8 cellular contexts compared by ENCODE assay signal in the genomic region with DNA sequence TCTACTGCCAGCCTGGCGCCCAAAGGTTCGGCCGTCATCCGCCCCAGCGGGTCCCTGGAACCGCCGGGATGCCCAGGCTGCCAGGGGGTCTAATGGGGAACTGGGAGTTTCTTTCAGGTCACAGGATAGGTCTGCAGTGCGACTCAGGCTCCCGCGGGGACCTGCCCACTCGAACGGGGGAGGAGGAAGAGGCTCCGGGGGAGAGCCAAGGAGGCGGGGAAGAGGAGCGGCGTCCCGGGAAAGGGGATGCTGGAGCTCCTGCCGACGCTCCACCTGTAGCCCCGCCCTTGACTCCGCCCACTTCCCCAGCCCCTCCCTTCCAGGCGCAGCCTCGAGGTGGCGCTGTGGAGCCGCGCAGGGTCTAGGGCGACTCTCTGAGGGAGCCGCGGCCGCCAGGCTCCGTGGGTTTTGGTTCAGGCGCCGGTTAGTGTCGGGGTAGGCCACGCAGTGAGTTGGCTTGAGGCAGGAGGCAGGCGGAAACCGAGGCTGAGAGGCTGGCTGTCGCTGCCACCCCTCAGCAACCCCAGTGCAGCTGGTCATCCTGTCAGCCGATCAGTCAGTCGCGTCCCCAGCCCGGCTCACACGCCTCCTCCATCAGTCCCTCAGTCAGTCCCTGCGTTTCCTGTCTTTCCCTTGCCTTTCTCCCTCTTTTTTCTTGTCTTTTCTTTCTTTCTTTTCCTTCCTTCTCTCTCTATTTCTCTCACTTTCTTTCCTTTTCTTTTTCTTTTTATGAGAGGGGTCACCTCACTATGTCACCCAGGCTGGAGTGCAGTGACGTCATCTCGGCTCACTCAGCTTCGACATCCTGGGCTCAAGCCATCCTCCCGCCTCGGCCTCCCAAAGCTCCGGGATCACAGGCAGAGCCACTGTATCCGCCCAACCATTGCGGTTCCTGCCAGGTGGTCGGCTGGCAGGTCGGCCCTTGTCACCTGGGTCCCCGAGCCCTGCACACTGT. TPM values are rescaled to one million over a fixed set of nuclear protein-coding genes. Genes with fewer than 3 reads are reported as not detected.
DNase-seq lines count a peak whose midpoint lies in the region; ATAC-seq and TF ChIP-seq lines count a peak whose summit lies in the region.

No MANE protein-coding gene starts in this region.

- H3K27ac ChIP-seq in CD4-positive, alpha-beta memory T cell (ENCODE audit: low read depth, low read length): peak overlapping the region; percentile 10
- H3K27ac ChIP-seq in SK-N-SH (ENCODE audit: low read depth in 2 of 2, low read length in 1 of 2) (no peak overlapping the region), thoracic aorta (no peak overlapping the region)

- H3K27ac Mint-ChIP-seq in CD4-positive, alpha-beta memory T cell: peak overlapping the region; percentile 73 to 94 (median 85)
- peak overlapping the region; percentile 12 for H3K27ac Mint-ChIP-seq in activated naive CD4-positive, alpha-beta T cell treated with anti-CD3 and anti-CD28 coated beads, Interleukin-2, amount 50 U/mL, for 24 hours
- H3K27ac Mint-ChIP-seq in glutamatergic neuron (ENCODE audit: unreplicated experiment) (no peak overlapping the region), osteocyte (ENCODE audit: unreplicated experiment) (peak overlapping the region; percentile 50)

- H3K9me3 Mint-ChIP-seq in CD4-positive, alpha-beta memory T cell: no peaks in the 10 kb centered on the region
- H3K9me3 Mint-ChIP-seq in activated naive CD4-positive, alpha-beta T cell treated with anti-CD3 and anti-CD28 coated beads, Interleukin-2, amount 50 U/mL, for 24 hours: no peaks in the 10 kb centered on the region
- H3K9me3 Mint-ChIP-seq in glutamatergic neuron (ENCODE audit: unreplicated experiment) (peaks cover 4% of the 10 kb centered on the region), osteocyte (ENCODE audit: unreplicated experiment) (no peaks in the 10 kb centered on the region)

- peaks cover 5 to 19% (median 13%) of the 10 kb centered on the region in 4 donors for H3K4me1 Mint-ChIP-seq in CD4-positive, alpha-beta memory T cell
- peaks cover 11% of the 10 kb centered on the region for H3K4me1 Mint-ChIP-seq in activated naive CD4-positive, alpha-beta T cell treated with anti-CD3 and anti-CD28 coated beads, Interleukin-2, amount 50 U/mL, for 24 hours
- no peaks in the 10 kb centered on the region for H3K4me1 Mint-ChIP-seq in glutamatergic neuron (ENCODE audit: low read depth, unreplicated experiment)
- peaks cover 8% of the 10 kb centered on the region for H3K4me1 Mint-ChIP-seq in osteocyte (ENCODE audit: unreplicated experiment)

- H3K4me1 ChIP-seq in CD4-positive, alpha-beta memory T cell (ENCODE audit: insufficient read depth, low read length): peaks cover 19% of the 10 kb centered on the region
- H3K4me1 ChIP-seq in SK-N-SH (ENCODE audit: control insufficient read depth in 1 of 2, insufficient read depth in 2 of 2, low read depth in 1 of 2, low read length in 1 of 2) (peaks cover 0 to 2% of the 10 kb centered on the region in 2 experiments; a peak in 1 of 4 replicates), thoracic aorta (ENCODE audit: control insufficient read depth in 1 of 2, low read depth in 2 of 2) (peaks cover 2 to 6% of the 10 kb centered on the region in 2 donors)

- no peaks in the 10 kb centered on the region for H3K27me3 ChIP-seq in CD4-positive, alpha-beta memory T cell (ENCODE audit: insufficient read depth, low read length)
- no peaks in the 10 kb centered on the region for H3K27me3 ChIP-seq in SK-N-SH (ENCODE audit: insufficient read depth)
- no peaks in the 10 kb centered on the region for H3K27me3 ChIP-seq in thoracic aorta (replicated peaks; ENCODE audit: insufficient read depth)

- 20% methylated on average over 43 of the region's 55 CpGs for WGBS in SK-N-SH (ENCODE audit: low lambda C conversion rate)

- peaks cover 4% of the 10 kb centered on the region for H3F3A ChIP-seq in SK-N-SH (replicated peaks; ENCODE audit: insufficient read depth)

- peak overlapping the region; percentile 81 to 95 (median 86) for H3K4me3 Mint-ChIP-seq in CD4-positive, alpha-beta memory T cell
- peak overlapping the region; percentile 89 for H3K4me3 Mint-ChIP-seq in activated naive CD4-positive, alpha-beta T cell treated with anti-CD3 and anti-CD28 coated beads, Interleukin-2, amount 50 U/mL, for 24 hours
- peak overlapping the region; percentile 93 for H3K4me3 Mint-ChIP-seq in glutamatergic neuron (ENCODE audit: unreplicated experiment)
- H3K4me3 Mint-ChIP-seq in osteocyte (ENCODE audit: unreplicated experiment): peak overlapping the region; percentile 79

- CTCF ChIA-PET in CD4-positive, alpha-beta memory T cell (lab: Charles Lee; ENCODE audit: partially characterized antibody): interaction anchor here (0.6 to 7.5 kb wide), 50 partner anchors 7 to 911 kb away, joined by 3 to 95 read pairs (median 4); a partner anchor contains a TSS
- CTCF ChIA-PET in SK-N-SH (lab: Yijun Ruan, JAX): interaction anchor here (0.5 to 12.4 kb wide), 115 partner anchors 9 to 1792 kb away, joined by 3 to 211 read pairs (median 4); a partner anchor contains a TSS

- TF ChIP-seq CTCF in SK-N-SH (IDR thresholded peaks at IDR 0.05): peak; percentile 75
- peak; percentile 97 for TF ChIP-seq CTCF in glutamatergic neuron (IDR thresholded peaks at IDR 0.05; ENCODE audit: partially characterized antibody, unreplicated experiment)
- peak; percentile 86 for TF ChIP-seq CTCF in osteocyte (IDR thresholded peaks at IDR 0.05)
- peak; percentile 92 for TF ChIP-seq CTCF in thoracic aorta (IDR thresholded peaks at IDR 0.05)

- no peaks in the 10 kb centered on the region for H3K27me3 Mint-ChIP-seq in CD4-positive, alpha-beta memory T cell
- H3K27me3 Mint-ChIP-seq in activated naive CD4-positive, alpha-beta T cell treated with anti-CD3 and anti-CD28 coated beads, Interleukin-2, amount 50 U/mL, for 24 hours: no peaks in the 10 kb centered on the region
- H3K27me3 Mint-ChIP-seq in glutamatergic neuron (ENCODE audit: unreplicated experiment) (peaks cover 1% of the 10 kb centered on the region), osteocyte (ENCODE audit: unreplicated experiment) (peaks cover 2% of the 10 kb centered on the region)

- H2AFZ ChIP-seq in SK-N-SH (ENCODE audit: low read depth): peak overlapping the region; percentile 95

- H3K4me2 ChIP-seq in SK-N-SH: peak overlapping the region; percentile 97

- no peaks in the 10 kb centered on the region for H3K9me3 ChIP-seq in CD4-positive, alpha-beta memory T cell (ENCODE audit: control insufficient read depth in 1 of 2, low read length in 2 of 2)
- no peaks in the 10 kb centered on the region for H3K9me3 ChIP-seq in SK-N-SH
- no peaks in the 10 kb centered on the region for H3K9me3 ChIP-seq in thoracic aorta

- no peaks in the 10 kb centered on the region for H3K36me3 Mint-ChIP-seq in CD4-positive, alpha-beta memory T cell
- no peaks in the 10 kb centered on the region for H3K36me3 Mint-ChIP-seq in activated naive CD4-positive, alpha-beta T cell treated with anti-CD3 and anti-CD28 coated beads, Interleukin-2, amount 50 U/mL, for 24 hours
- H3K36me3 Mint-ChIP-seq in glutamatergic neuron (ENCODE audit: unreplicated experiment): no peaks in the 10 kb centered on the region
- H3K36me3 Mint-ChIP-seq in osteocyte (ENCODE audit: unreplicated experiment): no peaks in the 10 kb centered on the region

- ATAC-seq in GM21390 (IDR thresholded peaks at IDR 0.05; ENCODE audit: unreplicated experiment) (peak; percentile 68), thoracic aorta (ENCODE audit: insufficient number of reproducible peaks, low FRiP score, low read depth) (peak; percentile 67)

- POLR2A ChIA-PET in CD4-positive, alpha-beta memory T cell (lab: Charles Lee; ENCODE audit: partially characterized antibody): interaction anchor here (0.6 to 1.9 kb wide), 8 partner anchors 12 to 309 kb away, joined by 3 to 16 read pairs (median 4); a partner anchor contains a TSS
- POLR2A ChIA-PET in SK-N-SH (lab: Yijun Ruan, JAX): interaction anchor here (0.6 kb wide), 1 partner anchor 308 kb away, joined by 3 read pairs; no protein-coding TSS in a partner anchor

- no peaks in the 10 kb centered on the region for H3K36me3 ChIP-seq in CD4-positive, alpha-beta memory T cell (ENCODE audit: insufficient read depth, low read length)
- H3K36me3 ChIP-seq in SK-N-SH (replicated peaks in 1 of 2; ENCODE audit: control insufficient read depth in 1 of 2, insufficient read depth in 2 of 2, low read length in 1 of 2) (no peaks in the 10 kb centered on the region), thoracic aorta (no peaks in the 10 kb centered on the region)

- H3K9ac ChIP-seq in SK-N-SH: peak overlapping the region; percentile 31; the same call in 1 of the 2 replicates

- peak; percentile 82 to 93 (median 86) for DNase-seq in CD4-positive, alpha-beta memory T cell
- DNase-seq in M059J (ENCODE audit: low read depth) (peak; percentile 75), SK-N-SH (peak; percentile 97), glutamatergic neuron (peak; percentile 92), osteocyte (ENCODE audit: extremely low spot score, unreplicated experiment) (peak; percentile 96), thoracic aorta (ENCODE audit: low spot score) (no peak)

- peak overlapping the region; percentile 39 to 61 for H3K4me3 ChIP-seq in CD4-positive, alpha-beta memory T cell (ENCODE audit: low read length in 2 of 2)
- H3K4me3 ChIP-seq in SK-N-SH (ENCODE audit: low read depth in 2 of 2, low read length in 1 of 2) (peak overlapping the region; percentile 53 to 70), thoracic aorta (peak overlapping the region; percentile 63)

- intact Hi-C loops in CD4-positive, alpha-beta memory T cell (cut with micrococcal nuclease): loop anchor here (1.0 to 10.0 kb wide), 7 partner anchors 23 to 1034 kb away; a partner anchor contains a TSS

- H3K9me2 ChIP-seq in SK-N-SH: no peaks in the 10 kb centered on the region

- H3K79me2 ChIP-seq in SK-N-SH (ENCODE audit: insufficient read depth): no peaks in the 10 kb centered on the region

- no peaks in the 10 kb centered on the region for H4K20me1 ChIP-seq in SK-N-SH (ENCODE audit: insufficient read depth)

- TF ChIP-seq RAD21 in SK-N-SH (IDR thresholded peaks at IDR 0.05; ENCODE audit: low read length): peak; percentile 72

- TF ChIP-seq EP300 in SK-N-SH (IDR thresholded peaks at IDR 0.05; ENCODE audit: borderline replicate concordance in 1 of 2, low read depth in 1 of 2, low read length in 1 of 2): no peak

TF ChIP-seq in SK-N-SH, 30 proteins besides CTCF, POLR2A, EP300 and RAD21 (continues in another document):
- TF ChIP-seq CHD2 (IDR thresholded peaks at IDR 0.05; ENCODE audit: low read length, partially characterized antibody) (no peak), NRF1 (IDR thresholded peaks at IDR 0.05; ENCODE audit: low read depth, low read length) (0 out of 2 replicates have a peak, but pooled peaks have one; percentile 3), TEAD4 (IDR thresholded peaks at IDR 0.05; ENCODE audit: borderline replicate concordance, insufficient read depth) (no peak)

RNA-seq across cellular contexts. Expression of a gene that starts 26.4 kb away (rescaled TPM):
- 10 to 100 TPM; 48.0 to 57.0 TPM for total RNA-seq in CD4-positive, alpha-beta memory T cell
- 100 to 1,000 TPM in 1 of 2 donors, 10 to 100 TPM in 1; 99.3 to 126 TPM for polyA plus RNA-seq in CD4-positive, alpha-beta memory T cell
- 176 and 196 TPM in 2 replicates for total RNA-seq in M059J (2014; rRNA removed; shearing (Covaris generic))
- 87.4 and 102 TPM in 2 replicates for polyA plus RNA-seq in SK-N-SH (2012; rRNA removed)
- 115 and 122 TPM in 2 replicates for polyA plus RNA-seq in SK-N-SH (2012; cell fraction: cytosol; rRNA removed)
- polyA plus RNA-seq in SK-N-SH (2012; cell fraction: nucleus; rRNA removed): 28.5 and 38.3 TPM in 2 replicates
- total RNA-seq in glutamatergic neuron (ENCODE audit: unreplicated experiment) (250 TPM), osteocyte (150 and 152 TPM in 2 replicates), thoracic aorta (100 to 1,000 TPM; 174 to 175 TPM)
